23 cellular contexts compared by ENCODE assay signal in the genomic region with DNA sequence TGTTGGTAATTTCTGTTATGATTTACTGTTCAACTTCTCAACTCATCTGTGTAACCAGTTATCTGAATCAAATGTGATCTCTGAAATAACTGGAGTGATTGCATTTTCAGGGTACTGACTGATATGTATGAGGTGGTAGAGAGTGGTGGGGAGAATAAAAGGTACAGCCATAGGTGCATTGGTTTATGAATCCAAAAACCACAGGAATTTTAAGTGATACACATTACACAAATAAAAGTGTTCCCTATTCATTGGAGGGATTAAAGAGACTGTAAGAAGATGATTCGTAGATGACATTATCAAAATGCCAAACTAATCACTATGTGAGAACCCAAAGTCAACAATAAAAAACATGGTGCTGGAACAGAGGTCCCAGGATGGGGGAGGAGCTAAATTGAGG.
"Had no signal": no experiment of that assay in that cellular context is flagged by ENCODE, and none has a peak within 500 bp of the region (broad histone marks: within the 10 kb centered on the region; RNA-seq: fewer than 3 reads in every experiment).

No MANE protein-coding gene starts in this region.

- H3K4me3 Mint-ChIP-seq: activated CD4-positive, alpha-beta memory T cell treated with anti-CD3 and anti-CD28 coated beads, Interleukin-2, amount 10 ng/mL, durations not matched to agents 7 days and 5 days; activated naive CD4-positive, alpha-beta T cell treated with anti-CD3 and anti-CD28 coated beads for 36 hours; activated naive CD8-positive, alpha-beta T cell; activated T-helper 17 cell treated with anti-CD3 and anti-CD28 coated beads, Interleukin-2, amount 50 U/mL, for 72 hours; brain; central memory CD8-positive, alpha-beta T cell had no signal

- H3K4me3 ChIP-seq: SK-N-MC had no signal

- H3K27me3 Mint-ChIP-seq: activated CD4-positive, alpha-beta memory T cell treated with anti-CD3 and anti-CD28 coated beads, Interleukin-2, amount 10 ng/mL, durations not matched to agents 7 days and 5 days; brain; central memory CD8-positive, alpha-beta T cell had no signal

- H3K9me3 Mint-ChIP-seq: activated CD4-positive, alpha-beta memory T cell treated with anti-CD3 and anti-CD28 coated beads, Interleukin-2, amount 10 ng/mL, durations not matched to agents 7 days and 5 days; activated naive CD4-positive, alpha-beta T cell treated with anti-CD3 and anti-CD28 coated beads for 36 hours; brain had no signal

- H3K27ac ChIP-seq: SK-N-MC, VCaP had no signal

- H3K4me1 Mint-ChIP-seq: activated CD4-positive, alpha-beta memory T cell treated with anti-CD3 and anti-CD28 coated beads, Interleukin-2, amount 10 ng/mL, durations not matched to agents 7 days and 5 days; activated T-helper 17 cell treated with anti-CD3 and anti-CD28 coated beads, Interleukin-2, amount 50 U/mL, for 72 hours; brain; central memory CD8-positive, alpha-beta T cell had no signal

- ATAC-seq: activated T-helper 17 cell treated with anti-CD3 and anti-CD28 coated beads, Interleukin-2, amount 50 U/mL, for 72 hours; Right ventricle myocardium inferior had no signal

- H3K27ac Mint-ChIP-seq: activated CD4-positive, alpha-beta memory T cell treated with anti-CD3 and anti-CD28 coated beads, Interleukin-2, amount 10 ng/mL, durations not matched to agents 7 days and 5 days; activated naive CD4-positive, alpha-beta T cell treated with anti-CD3 and anti-CD28 coated beads for 36 hours; activated naive CD8-positive, alpha-beta T cell; activated T-helper 17 cell treated with anti-CD3 and anti-CD28 coated beads, Interleukin-2, amount 50 U/mL, for 72 hours; brain had no signal

- H3K36me3 Mint-ChIP-seq: activated naive CD8-positive, alpha-beta T cell; brain had no signal

- DNase-seq: activated CD4-positive, alpha-beta memory T cell treated with anti-CD3 and anti-CD28 coated beads, Interleukin-2, amount 10 ng/mL, durations not matched to agents 7 days and 5 days; activated CD4-positive, alpha-beta T cell treated with anti-CD3 and anti-CD28 coated beads, Interleukin-2, amount 50 U/mL, for 1 hour; activated CD4-positive, CD25-positive, alpha-beta regulatory T cell; activated gamma-delta T cell; activated naive CD4-positive, alpha-beta T cell treated with anti-CD3 and anti-CD28 coated beads for 36 hours; activated T-cell treated with anti-CD3 and anti-CD28 coated beads for 4 hours; activated T-cell treated with anti-CD3 and anti-CD28 coated beads, Interleukin-2, amount 50 U/mL, for 48 hours; amygdala; NCI-H1048; NCI-H146; NCI-H187 treated with DMSO at 0.1 percent for 48 hours; NCI-H345; NCI-H510A; NCI-H526 treated with DMSO at 0.1 percent for 48 hours; NCI-H82; T-helper 1 cell had no signal
